In genomic region chr6:5457983-5458683, GRCh38 we compare ENCODE assay signal across 1 cellular context.
TF ChIP-seq lines count a peak whose summit lies in the region.

No MANE protein-coding gene starts in this region.

TF ChIP-seq in H1, 55 proteins besides CTCF, POLR2A, EP300 and RAD21 (continued from another document):
- TF ChIP-seq CHD7 (IDR thresholded peaks at IDR 0.05; ENCODE audit: insufficient replicate concordance, low read length) (no peak), SIRT6 (IDR thresholded peaks at IDR 0.05; ENCODE audit: low read length) (no peak), SIX5 (IDR thresholded peaks at IDR 0.05; ENCODE audit: low read depth, low read length) (no peak), CBX5 (IDR thresholded peaks at IDR 0.05; ENCODE audit: low read depth, low read length) (no peak), KDM4A (IDR thresholded peaks at IDR 0.05; ENCODE audit: low read depth, low read length, severe bottlenecking) (no peak), BRCA1 (IDR thresholded peaks at IDR 0.05; ENCODE audit: low read depth, low read length) (no peak), ASH2L (IDR thresholded peaks at IDR 0.05; ENCODE audit: low read length) (no peak), CHD2 (IDR thresholded peaks at IDR 0.05; ENCODE audit: low read length) (no peak), ATF3 (IDR thresholded peaks at IDR 0.05; ENCODE audit: insufficient read depth, low read depth, low read length) (no peak), CEBPB (IDR thresholded peaks at IDR 0.05; ENCODE audit: low read depth, low read length) (no peak), BACH1 (IDR thresholded peaks at IDR 0.05; ENCODE audit: low read length) (no peak), CHD1 (IDR thresholded peaks at IDR 0.05; ENCODE audit: low read depth, low read length) (no peak)
- TF ChIP-seq, protein P1, sequence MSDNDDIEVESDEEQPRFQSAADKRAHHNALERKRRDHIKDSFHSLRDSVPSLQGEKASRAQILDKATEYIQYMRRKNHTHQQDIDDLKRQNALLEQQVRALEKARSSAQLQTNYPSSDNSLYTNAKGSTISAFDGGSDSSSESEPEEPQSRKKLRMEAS (IDR thresholded peaks at IDR 0.05): no peak
